10 cellular contexts compared by ENCODE assay signal in genomic region chr19:29662278-29662603, GRCh38. TPM values are rescaled to one million over a fixed set of nuclear protein-coding genes. Genes with fewer than 3 reads are reported as not detected.
DNase-seq lines count a peak whose midpoint lies in the region; ATAC-seq and TF ChIP-seq lines count a peak whose summit lies in the region.
"Had no signal": no experiment of that assay in that cellular context is flagged by ENCODE, and none has a peak within 500 bp of the region (broad histone marks: within the 10 kb centered on the region; RNA-seq: fewer than 3 reads in every experiment).

No MANE protein-coding gene starts in this region.

- H3K4me3 Mint-ChIP-seq in activated CD4-positive, alpha-beta T cell treated with anti-CD3 and anti-CD28 coated beads for 36 hours, result peak overlapping the region; percentile 29
- H3K4me3 Mint-ChIP-seq in activated CD4-positive, alpha-beta T cell treated with anti-CD3 and anti-CD28 coated beads, Interleukin-2, amount 10 ng/mL, durations not matched to agents 7 days and 5 days, result no peak overlapping the region
- H3K4me3 Mint-ChIP-seq in mesothelial cell of epicardium, result peak overlapping the region; percentile 4
- H3K4me3 Mint-ChIP-seq: memory B cell had no signal

- CTCF ChIA-PET in activated CD4-positive, alpha-beta T cell treated with anti-CD3 and anti-CD28 coated beads for 36 hours (lab: Charles Lee), result interaction anchor here (0.9 to 5.0 kb wide), 15 partner anchors 10 to 85 kb away, joined by 3 to 41 read pairs (median 5); partner anchors contain the start of gene POP4
- CTCF ChIA-PET in activated CD4-positive, alpha-beta T cell treated with anti-CD3 and anti-CD28 coated beads, Interleukin-2, amount 10 ng/mL, durations not matched to agents 7 days and 5 days (lab: Charles Lee), result interaction anchor here (1.0 to 5.2 kb wide), 7 partner anchors 10 to 54 kb away, joined by 3 to 34 read pairs (median 6); no protein-coding TSS in a partner anchor

- POLR2A ChIA-PET in activated CD4-positive, alpha-beta T cell treated with anti-CD3 and anti-CD28 coated beads for 36 hours (lab: Charles Lee), result no interaction called here
- POLR2A ChIA-PET in activated CD4-positive, alpha-beta T cell treated with anti-CD3 and anti-CD28 coated beads, Interleukin-2, amount 10 ng/mL, durations not matched to agents 7 days and 5 days (lab: Charles Lee), result no interaction called here

- peaks cover 11% of the 10 kb centered on the region for H3K36me3 Mint-ChIP-seq in activated CD4-positive, alpha-beta T cell treated with anti-CD3 and anti-CD28 coated beads for 36 hours (ENCODE audit: low read depth)
- peaks cover 13% of the 10 kb centered on the region for H3K36me3 Mint-ChIP-seq in activated CD4-positive, alpha-beta T cell treated with anti-CD3 and anti-CD28 coated beads, Interleukin-2, amount 10 ng/mL, durations not matched to agents 7 days and 5 days (ENCODE audit: low read depth)
- no peaks in the 10 kb centered on the region for H3K36me3 Mint-ChIP-seq in mesothelial cell of epicardium
- H3K36me3 Mint-ChIP-seq: memory B cell had no signal

- H3K9me3 ChIP-seq in tibial artery, result no peaks in the 10 kb centered on the region

- peak overlapping the region in 4 of 59 donors; percentile 0 to 20 (median 14) for H3K4me3 ChIP-seq in dorsolateral prefrontal cortex
- peak overlapping the region; percentile 16 to 37 for H3K4me3 ChIP-seq in tibial artery

- H3K4me1 Mint-ChIP-seq in activated CD4-positive, alpha-beta T cell treated with anti-CD3 and anti-CD28 coated beads for 36 hours, result peaks cover 46% of the 10 kb centered on the region
- peaks cover 41% of the 10 kb centered on the region for H3K4me1 Mint-ChIP-seq in activated CD4-positive, alpha-beta T cell treated with anti-CD3 and anti-CD28 coated beads, Interleukin-2, amount 10 ng/mL, durations not matched to agents 7 days and 5 days
- peaks cover 45% of the 10 kb centered on the region for H3K4me1 Mint-ChIP-seq in mesothelial cell of epicardium

- ATAC-seq in activated CD4-positive, alpha-beta T cell treated with anti-CD3 and anti-CD28 coated beads for 36 hours, result no peak
- no peak for ATAC-seq in HG02870 (IDR thresholded peaks at IDR 0.05; ENCODE audit: unreplicated experiment)

- H3K27me3 ChIP-seq in dorsolateral prefrontal cortex, result no peaks in the 10 kb centered on the region
- H3K27me3 ChIP-seq in tibial artery, result no peaks in the 10 kb centered on the region

- intact Hi-C loops in activated CD4-positive, alpha-beta T cell treated with anti-CD3 and anti-CD28 coated beads for 36 hours (cut with DNase I, micrococcal nuclease), result loop anchor here in 1 of 2 experiments (10.0 kb wide), 1 partner anchor 1553 kb away; no protein-coding TSS in a partner anchor
- intact Hi-C loops in dorsolateral prefrontal cortex (cut with DNase I) (loop anchor here in 1 of 2 donors (5.0 kb wide), 1 partner anchor 50 kb away; no protein-coding TSS in a partner anchor), tibial artery (cut with DNase I; ENCODE audit: low total_unique reads) (loop anchor here (5.0 kb wide), 1 partner anchor 55 kb away; the partner anchor contains the start of gene C19orf12)

- peaks cover 0 to 54% (median 40%) of the 10 kb centered on the region in 4 donors for H3K4me1 ChIP-seq in tibial artery

- H3K27ac Mint-ChIP-seq in activated CD4-positive, alpha-beta T cell treated with anti-CD3 and anti-CD28 coated beads for 36 hours, result peak overlapping the region; percentile 82
- no peak overlapping the region for H3K27ac Mint-ChIP-seq in activated CD4-positive, alpha-beta T cell treated with anti-CD3 and anti-CD28 coated beads, Interleukin-2, amount 10 ng/mL, durations not matched to agents 7 days and 5 days
- peak overlapping the region; percentile 76 for H3K27ac Mint-ChIP-seq in mesothelial cell of epicardium
- H3K27ac Mint-ChIP-seq: memory B cell had no signal

- H3K27me3 Mint-ChIP-seq in activated CD4-positive, alpha-beta T cell treated with anti-CD3 and anti-CD28 coated beads for 36 hours, result no peaks in the 10 kb centered on the region
- no peaks in the 10 kb centered on the region for H3K27me3 Mint-ChIP-seq in activated CD4-positive, alpha-beta T cell treated with anti-CD3 and anti-CD28 coated beads, Interleukin-2, amount 10 ng/mL, durations not matched to agents 7 days and 5 days
- H3K27me3 Mint-ChIP-seq in mesothelial cell of epicardium (ENCODE audit: low read depth), result peaks cover 23% of the 10 kb centered on the region
- H3K27me3 Mint-ChIP-seq: memory B cell had no signal

- TF ChIP-seq CTCF in dorsolateral prefrontal cortex (IDR thresholded peaks at IDR 0.05 in 54 of 56, conservative IDR thresholded peaks at IDR 0.05 in 2 of 56; ENCODE audit: low read depth in 1 of 56, partially characterized antibody in 56 of 56), result no peak
- no peak for TF ChIP-seq CTCF in mesothelial cell of epicardium (IDR thresholded peaks at IDR 0.05; ENCODE audit: unreplicated experiment)
- no peak for TF ChIP-seq CTCF in tibial artery (IDR thresholded peaks at IDR 0.05)

- no peak for DNase-seq in activated CD4-positive, alpha-beta T cell treated with anti-CD3 and anti-CD28 coated beads for 36 hours
- no peak for DNase-seq in activated CD4-positive, alpha-beta T cell treated with anti-CD3 and anti-CD28 coated beads, Interleukin-2, amount 10 ng/mL, durations not matched to agents 7 days and 5 days
- DNase-seq in dorsolateral prefrontal cortex, result no peak
- DNase-seq in mesothelial cell of epicardium (ENCODE audit: low spot score in 2 of 2, unreplicated experiment in 2 of 2), result no peak
- no peak for DNase-seq in tibial artery
- DNase-seq in activated effector memory CD4-positive, alpha-beta T cell treated with Interleukin-2 at 50 U/mL for 16 hours, result no peak
- no peak for DNase-seq in SKM-1 (lab: John Stamatoyannopoulos, UW; ENCODE audit: unreplicated experiment)
- DNase-seq: effector CD8-positive, alpha-beta T cell had no signal

- H3K9me3 Mint-ChIP-seq in activated CD4-positive, alpha-beta T cell treated with anti-CD3 and anti-CD28 coated beads for 36 hours (ENCODE audit: low read depth), result no peaks in the 10 kb centered on the region
- no peaks in the 10 kb centered on the region for H3K9me3 Mint-ChIP-seq in activated CD4-positive, alpha-beta T cell treated with anti-CD3 and anti-CD28 coated beads, Interleukin-2, amount 10 ng/mL, durations not matched to agents 7 days and 5 days
- no peaks in the 10 kb centered on the region for H3K9me3 Mint-ChIP-seq in mesothelial cell of epicardium
- H3K9me3 Mint-ChIP-seq: memory B cell had no signal

- H3K27ac ChIP-seq in dorsolateral prefrontal cortex (peak overlapping the region in 48 of 59 donors; percentile 11 to 90 (median 68)), tibial artery (peak overlapping the region; percentile 93)

- no peaks in the 10 kb centered on the region for H3K36me3 ChIP-seq in tibial artery

RNA-seq across cellular contexts. Expression of gene PLEKHF1, which starts 3.0 kb away (rescaled TPM):
- 10 to 100 TPM; 25.4 to 26.6 TPM for total RNA-seq in activated CD4-positive, alpha-beta T cell treated with anti-CD3 and anti-CD28 coated beads for 36 hours
- total RNA-seq in activated CD4-positive, alpha-beta T cell treated with anti-CD3 and anti-CD28 coated beads, Interleukin-2, amount 10 ng/mL, durations not matched to agents 7 days and 5 days, result 10 to 100 TPM; 49.4 to 52.1 TPM
- 10 to 100 TPM in 32 of 120 experiments, 1 to 10 TPM in 88; 3.7 to 27.9 (median 8.5) TPM for total RNA-seq in dorsolateral prefrontal cortex
- total RNA-seq in mesothelial cell of epicardium, result 0.47 to 0.92 TPM (median 0.64 TPM) in 3 replicates

RNA-seq across cellular contexts. Expression of gene C19orf12, which starts 52.8 kb away (rescaled TPM):
- total RNA-seq in activated CD4-positive, alpha-beta T cell treated with anti-CD3 and anti-CD28 coated beads for 36 hours, result 10 to 100 TPM; 26.7 to 35.7 TPM
- 10 to 100 TPM; 36.5 to 38.8 TPM for total RNA-seq in activated CD4-positive, alpha-beta T cell treated with anti-CD3 and anti-CD28 coated beads, Interleukin-2, amount 10 ng/mL, durations not matched to agents 7 days and 5 days
- total RNA-seq in dorsolateral prefrontal cortex (10 to 100 TPM; 35.8 to 75.4 (median 58.2) TPM), mesothelial cell of epicardium (26.9 to 29.8 TPM (median 27.1 TPM) in 3 replicates)

RNA-seq across cellular contexts. Expression of gene POP4, which starts 56.2 kb away (rescaled TPM):
- 100 to 1,000 TPM; 101 to 136 TPM for total RNA-seq in activated CD4-positive, alpha-beta T cell treated with anti-CD3 and anti-CD28 coated beads for 36 hours
- total RNA-seq in activated CD4-positive, alpha-beta T cell treated with anti-CD3 and anti-CD28 coated beads, Interleukin-2, amount 10 ng/mL, durations not matched to agents 7 days and 5 days, result 100 to 1,000 TPM in 1 of 2 experiments, 10 to 100 TPM in 1; 96.0 to 113 TPM
- 10 to 100 TPM; 31.6 to 72.5 (median 52.7) TPM for total RNA-seq in dorsolateral prefrontal cortex
- total RNA-seq in mesothelial cell of epicardium, result 39.7 to 46.2 TPM (median 39.9 TPM) in 3 replicates
